1 cellular context compared by ENCODE assay signal in the genomic region with DNA sequence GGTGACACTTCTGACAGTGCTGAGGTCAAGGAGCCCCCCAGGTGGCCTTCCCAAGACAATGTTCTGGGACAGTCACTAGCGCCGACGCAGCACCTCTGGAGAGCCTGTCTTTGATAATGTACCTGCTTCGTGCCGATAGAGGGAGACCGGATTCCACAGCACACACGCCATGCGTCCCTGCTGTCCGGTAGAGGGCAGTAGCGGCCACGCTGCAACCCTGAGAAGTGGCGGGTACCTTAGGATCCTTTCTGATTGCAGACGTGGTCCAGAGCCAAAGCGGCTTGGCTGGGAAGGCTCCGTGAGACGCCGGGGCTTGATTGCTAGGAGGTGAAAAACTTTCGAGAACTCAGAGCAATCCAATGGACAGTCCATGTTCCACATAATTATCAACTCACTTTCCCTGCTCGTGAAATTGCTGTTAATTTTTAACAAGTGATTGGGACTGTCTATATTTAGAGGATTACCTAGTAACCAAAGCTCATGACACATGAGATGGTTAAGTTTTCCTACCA.
A peak's percentile ranks its signal among the peaks of the same experiment; 100 is the strongest.
TF ChIP-seq lines count a peak whose summit lies in the region.

No MANE protein-coding gene starts in this region.

TF ChIP-seq in HepG2, 621 proteins besides CTCF, POLR2A, EP300 and RAD21 (continued from another document and continues in another):
- TF ChIP-seq, protein P1, sequence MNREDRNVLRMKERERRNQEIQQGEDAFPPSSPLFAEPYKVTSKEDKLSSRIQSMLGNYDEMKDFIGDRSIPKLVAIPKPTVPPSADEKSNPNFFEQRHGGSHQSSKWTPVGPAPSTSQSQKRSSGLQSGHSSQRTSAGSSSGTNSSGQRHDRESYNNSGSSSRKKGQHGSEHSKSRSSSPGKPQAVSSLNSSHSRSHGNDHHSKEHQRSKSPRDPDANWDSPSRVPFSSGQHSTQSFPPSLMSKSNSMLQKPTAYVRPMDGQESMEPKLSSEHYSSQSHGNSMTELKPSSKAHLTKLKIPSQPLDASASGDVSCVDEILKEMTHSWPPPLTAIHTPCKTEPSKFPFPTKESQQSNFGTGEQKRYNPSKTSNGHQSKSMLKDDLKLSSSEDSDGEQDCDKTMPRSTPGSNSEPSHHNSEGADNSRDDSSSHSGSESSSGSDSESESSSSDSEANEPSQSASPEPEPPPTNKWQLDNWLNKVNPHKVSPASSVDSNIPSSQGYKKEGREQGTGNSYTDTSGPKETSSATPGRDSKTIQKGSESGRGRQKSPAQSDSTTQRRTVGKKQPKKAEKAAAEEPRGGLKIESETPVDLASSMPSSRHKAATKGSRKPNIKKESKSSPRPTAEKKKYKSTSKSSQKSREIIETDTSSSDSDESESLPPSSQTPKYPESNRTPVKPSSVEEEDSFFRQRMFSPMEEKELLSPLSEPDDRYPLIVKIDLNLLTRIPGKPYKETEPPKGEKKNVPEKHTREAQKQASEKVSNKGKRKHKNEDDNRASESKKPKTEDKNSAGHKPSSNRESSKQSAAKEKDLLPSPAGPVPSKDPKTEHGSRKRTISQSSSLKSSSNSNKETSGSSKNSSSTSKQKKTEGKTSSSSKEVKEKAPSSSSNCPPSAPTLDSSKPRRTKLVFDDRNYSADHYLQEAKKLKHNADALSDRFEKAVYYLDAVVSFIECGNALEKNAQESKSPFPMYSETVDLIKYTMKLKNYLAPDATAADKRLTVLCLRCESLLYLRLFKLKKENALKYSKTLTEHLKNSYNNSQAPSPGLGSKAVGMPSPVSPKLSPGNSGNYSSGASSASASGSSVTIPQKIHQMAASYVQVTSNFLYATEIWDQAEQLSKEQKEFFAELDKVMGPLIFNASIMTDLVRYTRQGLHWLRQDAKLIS (CRISPR knock-in tag; IDR thresholded peaks at IDR 0.05): no peak
- TF ChIP-seq, protein P2, sequence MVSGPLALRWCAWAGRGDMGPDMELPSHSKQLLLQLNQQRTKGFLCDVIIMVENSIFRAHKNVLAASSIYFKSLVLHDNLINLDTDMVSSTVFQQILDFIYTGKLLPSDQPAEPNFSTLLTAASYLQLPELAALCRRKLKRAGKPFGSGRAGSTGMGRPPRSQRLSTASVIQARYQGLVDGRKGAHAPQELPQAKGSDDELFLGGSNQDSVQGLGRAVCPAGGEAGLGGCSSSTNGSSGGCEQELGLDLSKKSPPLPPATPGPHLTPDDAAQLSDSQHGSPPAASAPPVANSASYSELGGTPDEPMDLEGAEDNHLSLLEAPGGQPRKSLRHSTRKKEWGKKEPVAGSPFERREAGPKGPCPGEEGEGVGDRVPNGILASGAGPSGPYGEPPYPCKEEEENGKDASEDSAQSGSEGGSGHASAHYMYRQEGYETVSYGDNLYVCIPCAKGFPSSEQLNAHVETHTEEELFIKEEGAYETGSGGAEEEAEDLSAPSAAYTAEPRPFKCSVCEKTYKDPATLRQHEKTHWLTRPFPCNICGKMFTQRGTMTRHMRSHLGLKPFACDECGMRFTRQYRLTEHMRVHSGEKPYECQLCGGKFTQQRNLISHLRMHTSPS (CRISPR knock-in tag; IDR thresholded peaks at IDR 0.05; ENCODE audit: low read depth): no peak
- TF ChIP-seq, protein P3, sequence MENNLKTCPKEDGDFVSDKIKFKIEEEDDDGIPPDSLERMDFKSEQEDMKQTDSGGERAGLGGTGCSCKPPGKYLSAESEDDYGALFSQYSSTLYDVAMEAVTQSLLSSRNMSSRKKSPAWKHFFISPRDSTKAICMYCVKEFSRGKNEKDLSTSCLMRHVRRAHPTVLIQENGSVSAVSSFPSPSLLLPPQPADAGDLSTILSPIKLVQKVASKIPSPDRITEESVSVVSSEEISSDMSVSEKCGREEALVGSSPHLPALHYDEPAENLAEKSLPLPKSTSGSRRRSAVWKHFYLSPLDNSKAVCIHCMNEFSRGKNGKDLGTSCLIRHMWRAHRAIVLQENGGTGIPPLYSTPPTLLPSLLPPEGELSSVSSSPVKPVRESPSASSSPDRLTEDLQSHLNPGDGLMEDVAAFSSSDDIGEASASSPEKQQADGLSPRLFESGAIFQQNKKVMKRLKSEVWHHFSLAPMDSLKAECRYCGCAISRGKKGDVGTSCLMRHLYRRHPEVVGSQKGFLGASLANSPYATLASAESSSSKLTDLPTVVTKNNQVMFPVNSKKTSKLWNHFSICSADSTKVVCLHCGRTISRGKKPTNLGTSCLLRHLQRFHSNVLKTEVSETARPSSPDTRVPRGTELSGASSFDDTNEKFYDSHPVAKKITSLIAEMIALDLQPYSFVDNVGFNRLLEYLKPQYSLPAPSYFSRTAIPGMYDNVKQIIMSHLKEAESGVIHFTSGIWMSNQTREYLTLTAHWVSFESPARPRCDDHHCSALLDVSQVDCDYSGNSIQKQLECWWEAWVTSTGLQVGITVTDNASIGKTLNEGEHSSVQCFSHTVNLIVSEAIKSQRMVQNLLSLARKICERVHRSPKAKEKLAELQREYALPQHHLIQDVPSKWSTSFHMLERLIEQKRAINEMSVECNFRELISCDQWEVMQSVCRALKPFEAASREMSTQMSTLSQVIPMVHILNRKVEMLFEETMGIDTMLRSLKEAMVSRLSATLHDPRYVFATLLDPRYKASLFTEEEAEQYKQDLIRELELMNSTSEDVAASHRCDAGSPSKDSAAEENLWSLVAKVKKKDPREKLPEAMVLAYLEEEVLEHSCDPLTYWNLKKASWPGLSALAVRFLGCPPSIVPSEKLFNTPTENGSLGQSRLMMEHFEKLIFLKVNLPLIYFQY (CRISPR knock-in tag; IDR thresholded peaks at IDR 0.05; ENCODE audit: borderline replicate concordance): peak; percentile 81; the same call in 1 of the 2 replicates
- peak; percentile 82 for TF ChIP-seq SALL1 (CRISPR knock-in tag; IDR thresholded peaks at IDR 0.05)
- TF ChIP-seq, protein P4, sequence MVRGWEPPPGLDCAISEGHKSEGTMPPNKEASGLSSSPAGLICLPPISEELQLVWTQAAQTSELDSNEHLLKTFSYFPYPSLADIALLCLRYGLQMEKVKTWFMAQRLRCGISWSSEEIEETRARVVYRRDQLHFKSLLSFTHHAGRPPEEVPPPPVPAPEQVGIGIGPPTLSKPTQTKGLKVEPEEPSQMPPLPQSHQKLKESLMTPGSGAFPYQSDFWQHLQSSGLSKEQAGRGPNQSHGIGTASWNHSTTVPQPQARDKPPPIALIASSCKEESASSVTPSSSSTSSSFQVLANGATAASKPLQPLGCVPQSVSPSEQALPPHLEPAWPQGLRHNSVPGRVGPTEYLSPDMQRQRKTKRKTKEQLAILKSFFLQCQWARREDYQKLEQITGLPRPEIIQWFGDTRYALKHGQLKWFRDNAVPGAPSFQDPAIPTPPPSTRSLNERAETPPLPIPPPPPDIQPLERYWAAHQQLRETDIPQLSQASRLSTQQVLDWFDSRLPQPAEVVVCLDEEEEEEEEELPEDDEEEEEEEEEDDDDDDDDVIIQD (CRISPR knock-in tag; IDR thresholded peaks at IDR 0.05; ENCODE audit: low read depth): no peak
- peak; percentile 42; the same call in 1 of the 2 replicates for TF ChIP-seq YEATS2 (CRISPR knock-in tag; IDR thresholded peaks at IDR 0.05; ENCODE audit: borderline replicate concordance)
- no peak for TF ChIP-seq MED8 (CRISPR knock-in tag; IDR thresholded peaks at IDR 0.05; ENCODE audit: insufficient replicate concordance)
- TF ChIP-seq ZFP41 (CRISPR knock-in tag; IDR thresholded peaks at IDR 0.05; ENCODE audit: borderline replicate concordance): no peak
- TF ChIP-seq KLF16 (CRISPR knock-in tag; IDR thresholded peaks at IDR 0.05): peak in 1 of 2 experiments; percentile 71; a peak in 2 of 4 replicates
- no peak for TF ChIP-seq CREM (IDR thresholded peaks at IDR 0.05)
- TF ChIP-seq CREM (CRISPR knock-in tag; IDR thresholded peaks at IDR 0.05): no peak
- TF ChIP-seq STAG1 (CRISPR knock-in tag; IDR thresholded peaks at IDR 0.05): peak; percentile 99
- TF ChIP-seq RNF2 (conservative IDR thresholded peaks at IDR 0.05; ENCODE audit: low read depth): peak; percentile 53; the same call in 1 of the 2 replicates
- no peak for TF ChIP-seq FOXA1 (IDR thresholded peaks at IDR 0.05)
- TF ChIP-seq FOXA1 (CRISPR knock-in tag; IDR thresholded peaks at IDR 0.05): peak; percentile 23; the same call in 1 of the 2 replicates
- TF ChIP-seq ZNF878 (CRISPR knock-in tag; IDR thresholded peaks at IDR 0.05): 0 out of 2 replicates have a peak, but pooled peaks have one; percentile 57
- TF ChIP-seq RARA (CRISPR knock-in tag; IDR thresholded peaks at IDR 0.05): no peak
- TF ChIP-seq, protein P5, sequence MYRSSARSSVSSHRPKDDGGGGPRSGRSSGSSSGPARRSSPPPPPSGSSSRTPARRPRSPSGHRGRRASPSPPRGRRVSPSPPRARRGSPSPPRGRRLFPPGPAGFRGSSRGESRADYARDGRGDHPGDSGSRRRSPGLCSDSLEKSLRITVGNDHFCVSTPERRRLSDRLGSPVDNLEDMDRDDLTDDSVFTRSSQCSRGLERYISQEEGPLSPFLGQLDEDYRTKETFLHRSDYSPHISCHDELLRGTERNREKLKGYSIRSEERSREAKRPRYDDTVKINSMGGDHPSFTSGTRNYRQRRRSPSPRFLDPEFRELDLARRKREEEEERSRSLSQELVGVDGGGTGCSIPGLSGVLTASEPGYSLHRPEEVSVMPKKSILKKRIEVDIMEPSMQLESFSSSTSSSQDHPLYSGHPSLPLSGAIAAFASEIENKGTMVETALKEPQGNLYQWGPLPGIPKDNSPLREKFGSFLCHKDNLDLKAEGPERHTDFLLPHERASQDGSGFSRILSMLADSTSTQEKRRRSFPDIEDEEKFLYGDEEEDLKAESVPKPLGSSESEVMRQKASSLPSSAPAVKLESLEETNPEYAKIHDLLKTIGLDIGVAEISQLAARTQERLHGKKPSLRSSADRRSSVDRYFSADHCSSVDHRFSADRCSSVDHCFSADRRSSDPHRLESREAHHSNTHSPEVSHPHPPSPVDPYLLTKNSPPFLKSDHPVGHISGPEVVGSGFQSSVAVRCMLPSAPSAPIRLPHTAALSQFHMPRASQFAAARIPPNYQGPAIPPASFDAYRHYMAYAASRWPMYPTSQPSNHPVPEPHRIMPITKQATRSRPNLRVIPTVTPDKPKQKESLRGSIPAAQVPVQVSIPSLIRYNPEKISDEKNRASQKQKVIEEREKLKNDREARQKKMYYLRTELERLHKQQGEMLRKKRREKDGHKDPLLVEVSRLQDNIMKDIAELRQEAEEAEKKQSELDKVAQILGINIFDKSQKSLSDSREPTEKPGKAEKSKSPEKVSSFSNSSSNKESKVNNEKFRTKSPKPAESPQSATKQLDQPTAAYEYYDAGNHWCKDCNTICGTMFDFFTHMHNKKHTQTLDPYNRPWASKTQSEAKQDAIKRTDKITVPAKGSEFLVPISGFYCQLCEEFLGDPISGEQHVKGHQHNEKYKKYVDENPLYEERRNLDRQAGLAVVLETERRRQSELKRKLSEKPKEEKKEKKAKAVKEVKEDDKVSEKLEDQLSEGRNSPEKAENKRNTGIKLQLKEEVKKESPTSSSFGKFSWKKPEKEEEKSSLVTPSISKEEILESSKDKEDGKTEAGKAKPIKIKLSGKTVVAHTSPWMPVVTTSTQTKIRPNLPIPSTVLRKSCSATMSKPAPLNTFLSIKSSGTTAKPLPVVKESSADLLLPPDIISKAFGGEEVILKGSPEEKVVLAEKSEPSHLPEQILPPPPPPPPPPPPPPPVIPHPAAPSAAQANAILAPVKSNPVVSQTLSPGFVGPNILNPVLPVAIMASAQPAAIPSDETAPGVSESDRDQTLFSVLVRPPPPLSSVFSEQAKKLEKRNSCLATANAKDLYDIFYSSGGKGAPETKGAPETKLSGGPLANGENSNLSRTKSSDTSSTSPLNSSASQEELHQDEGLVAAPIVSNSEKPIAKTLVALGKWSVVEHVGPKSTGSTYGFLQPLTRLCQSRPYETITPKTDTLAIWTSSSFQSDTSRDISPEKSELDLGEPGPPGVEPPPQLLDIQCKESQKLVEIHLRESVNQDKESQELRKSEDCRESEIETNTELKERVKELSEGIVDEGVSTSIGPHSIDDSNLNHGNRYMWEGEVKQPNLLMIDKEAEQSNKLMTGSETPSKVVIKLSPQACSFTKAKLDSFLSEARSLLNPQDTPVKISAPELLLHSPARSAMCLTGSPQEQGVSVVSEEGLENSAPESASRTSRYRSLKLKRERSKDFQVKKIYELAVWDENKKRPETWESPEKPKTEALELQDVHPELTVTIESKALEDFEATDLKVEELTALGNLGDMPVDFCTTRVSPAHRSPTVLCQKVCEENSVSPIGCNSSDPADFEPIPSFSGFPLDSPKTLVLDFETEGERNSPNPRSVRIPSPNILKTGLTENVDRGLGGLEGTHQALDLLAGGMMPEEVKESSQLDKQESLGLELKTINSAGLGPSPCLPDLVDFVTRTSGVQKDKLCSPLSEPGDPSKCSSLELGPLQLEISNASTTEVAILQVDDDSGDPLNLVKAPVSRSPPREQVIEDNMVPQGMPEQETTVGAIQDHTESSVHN (CRISPR knock-in tag; IDR thresholded peaks at IDR 0.05): no peak
- TF ChIP-seq, protein P6, sequence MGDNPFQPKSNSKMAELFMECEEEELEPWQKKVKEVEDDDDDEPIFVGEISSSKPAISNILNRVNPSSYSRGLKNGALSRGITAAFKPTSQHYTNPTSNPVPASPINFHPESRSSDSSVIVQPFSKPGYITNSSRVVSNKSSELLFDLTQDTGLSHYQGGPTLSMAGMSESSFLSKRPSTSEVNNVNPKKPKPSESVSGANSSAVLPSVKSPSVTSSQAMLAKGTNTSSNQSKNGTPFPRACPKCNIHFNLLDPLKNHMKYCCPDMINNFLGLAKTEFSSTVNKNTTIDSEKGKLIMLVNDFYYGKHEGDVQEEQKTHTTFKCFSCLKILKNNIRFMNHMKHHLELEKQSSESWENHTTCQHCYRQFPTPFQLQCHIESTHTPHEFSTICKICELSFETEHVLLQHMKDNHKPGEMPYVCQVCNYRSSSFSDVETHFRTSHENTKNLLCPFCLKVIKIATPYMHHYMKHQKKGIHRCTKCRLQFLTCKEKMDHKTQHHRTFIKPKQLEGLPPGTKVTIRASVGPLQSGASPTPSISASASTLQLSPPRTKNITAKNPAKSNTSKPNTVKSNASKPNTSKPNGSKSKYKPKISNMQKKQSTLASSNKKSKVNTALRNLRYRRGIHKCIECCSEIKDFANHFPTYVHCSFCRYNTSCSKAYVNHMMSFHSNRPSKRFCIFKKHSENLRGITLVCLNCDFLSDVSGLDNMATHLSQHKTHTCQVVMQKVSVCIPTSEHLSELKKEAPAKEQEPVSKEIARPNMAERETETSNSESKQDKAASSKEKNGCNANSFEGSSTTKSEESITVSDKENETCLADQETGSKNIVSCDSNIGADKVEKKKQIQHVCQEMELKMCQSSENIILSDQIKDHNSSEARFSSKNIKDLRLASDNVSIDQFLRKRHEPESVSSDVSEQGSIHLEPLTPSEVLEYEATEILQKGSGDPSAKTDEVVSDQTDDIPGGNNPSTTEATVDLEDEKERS (CRISPR knock-in tag; IDR thresholded peaks at IDR 0.05): no peak
- no peak for TF ChIP-seq FOSL1 (CRISPR knock-in tag; IDR thresholded peaks at IDR 0.05; ENCODE audit: borderline replicate concordance)
- no peak for TF ChIP-seq ZNF256 (CRISPR knock-in tag; conservative IDR thresholded peaks at IDR 0.05)
